10 cellular contexts compared by ENCODE assay signal in the genomic region with DNA sequence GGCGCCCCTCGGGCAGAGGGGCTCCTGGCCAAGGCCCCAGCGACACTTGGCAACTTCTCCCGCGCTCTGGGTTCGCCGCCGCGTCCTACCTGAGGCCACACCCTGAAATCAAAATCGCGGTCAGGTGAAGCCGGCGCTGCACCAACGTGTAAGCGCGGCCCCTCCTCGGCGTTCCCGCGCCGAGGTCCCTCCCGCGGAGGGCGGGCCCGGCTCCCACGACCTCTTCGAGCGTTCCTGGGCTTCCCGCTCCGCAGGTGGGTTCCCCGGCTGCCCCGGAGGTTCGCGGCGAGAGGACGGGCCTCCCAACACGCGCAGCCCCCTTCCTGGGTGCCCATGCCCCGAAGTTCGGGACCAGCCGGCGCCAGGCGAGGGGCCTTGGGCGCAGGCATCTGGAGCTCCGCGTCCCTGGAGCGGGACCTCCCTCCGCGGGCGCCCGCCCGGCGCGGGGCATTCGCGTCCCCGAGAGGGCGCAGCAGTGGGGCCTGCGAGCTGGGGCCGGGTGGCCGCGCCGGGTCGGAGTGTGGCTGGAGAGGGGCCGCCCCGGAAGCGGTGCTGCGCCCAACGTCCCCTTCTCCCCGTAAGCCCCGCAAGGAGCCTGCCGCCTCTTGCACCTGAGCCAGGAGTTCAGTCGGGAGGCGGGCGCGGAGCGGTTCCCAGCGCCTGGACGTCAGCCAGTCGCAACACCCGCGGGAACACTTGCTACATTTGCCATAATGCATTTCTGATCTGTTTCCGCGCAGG. TPM values are rescaled to one million over a fixed set of nuclear protein-coding genes. Genes with fewer than 3 reads are reported as not detected.
A peak's percentile ranks its signal among the peaks of the same experiment; 100 is the strongest.
DNase-seq lines count a peak whose midpoint lies in the region; FAIRE-seq and TF ChIP-seq lines count a peak whose summit lies in the region.
"Had no signal": no experiment of that assay in that cellular context is flagged by ENCODE, and none has a peak within 500 bp of the region (broad histone marks: within the 10 kb centered on the region; RNA-seq: fewer than 3 reads in every experiment).

No MANE protein-coding gene starts in this region.

- H3K36me3 ChIP-seq in mesodermal cell (ENCODE audit: control insufficient read depth, insufficient read depth, low read length): no peaks in the 10 kb centered on the region

- 6 to 8% methylated on average over 48 to 71 of the region's 84 CpGs for WGBS in mesodermal cell (ENCODE audit: insufficient coverage in 2 of 2), 2 experiments

- peaks cover 7% of the 10 kb centered on the region for H3K4me1 Mint-ChIP-seq in dendritic cell treated with granulocyte-macrophage colony-stimulating factor and Interleukin-4, amounts not matched to agents 40 ng/mL and 50 ng/mL, for 4 days (ENCODE audit: low read depth)

- no peak for TF ChIP-seq POLR2A in H54 (IDR thresholded peaks at IDR 0.05; ENCODE audit: low read depth, low read length)

- H3K4me1 ChIP-seq in mesodermal cell (ENCODE audit: control insufficient read depth, insufficient read depth, low read length, poor library complexity, severe bottlenecking): peaks cover 44% of the 10 kb centered on the region

- no peaks in the 10 kb centered on the region for H3K36me3 Mint-ChIP-seq in dendritic cell treated with granulocyte-macrophage colony-stimulating factor and Interleukin-4, amounts not matched to agents 40 ng/mL and 50 ng/mL, for 4 days (ENCODE audit: low read depth)

- peaks cover 60% of the 10 kb centered on the region for H3K27me3 Mint-ChIP-seq in dendritic cell treated with granulocyte-macrophage colony-stimulating factor and Interleukin-4, amounts not matched to agents 40 ng/mL and 50 ng/mL, for 4 days

- H3K9me3 ChIP-seq in mesodermal cell (ENCODE audit: control insufficient read depth, low read length): no peaks in the 10 kb centered on the region

- peak overlapping the region; percentile 29 for H3K4me3 ChIP-seq in mesodermal cell (ENCODE audit: extremely low read depth, insufficient read depth, low read length, poor library complexity, severe bottlenecking)

- H3K27ac Mint-ChIP-seq in dendritic cell treated with granulocyte-macrophage colony-stimulating factor and Interleukin-4, amounts not matched to agents 40 ng/mL and 50 ng/mL, for 4 days: no peak overlapping the region

- H3K27ac ChIP-seq in mesodermal cell (ENCODE audit: low read depth, low read length, severe bottlenecking): no peak overlapping the region

- no peaks in the 10 kb centered on the region for H3K9me3 Mint-ChIP-seq in dendritic cell treated with granulocyte-macrophage colony-stimulating factor and Interleukin-4, amounts not matched to agents 40 ng/mL and 50 ng/mL, for 4 days

- FAIRE-seq in H54 (lab: Jason Lieb, UNC): no peak
- FAIRE-seq: A204.1 had no signal

- DNase-seq in DMS 273 (lab: John Stamatoyannopoulos, UW; ENCODE audit: unreplicated experiment): peak; percentile 64
- no peak for DNase-seq in DMS 273 treated with DMSO at 0.1 percent for 48 hours (lab: John Stamatoyannopoulos, UW)
- peak; percentile 33 for DNase-seq in NCI-H774 (lab: John Stamatoyannopoulos, UW)
- DNase-seq in ureter (ENCODE audit: low spot score): peak; percentile 64
- no peak for DNase-seq in H54 (ENCODE audit: insufficient read length, low spot score)
- no peak for DNase-seq in NCI-H1694 treated with DMSO at 0.1 percent for 48 hours (lab: John Stamatoyannopoulos, UW)

- peak overlapping the region; percentile 57 for H3K4me3 Mint-ChIP-seq in dendritic cell treated with granulocyte-macrophage colony-stimulating factor and Interleukin-4, amounts not matched to agents 40 ng/mL and 50 ng/mL, for 4 days

- intact Hi-C loops in dendritic cell treated with granulocyte-macrophage colony-stimulating factor and Interleukin-4, amounts not matched to agents 40 ng/mL and 50 ng/mL, for 4 days (cut with micrococcal nuclease): loop anchor here (1.0 kb wide), 1 partner anchor 35 kb away; no protein-coding TSS in a partner anchor

RNA-seq across cellular contexts. Expression of gene PAK6, which starts 13.7 kb away (rescaled TPM):
- 0.88 TPM for polyA plus RNA-seq in mesodermal cell (2013, experiment 1 of 2)
- 0.46 TPM for polyA plus RNA-seq in mesodermal cell (2013, experiment 2 of 2)
- 29.5 TPM for total RNA-seq in ureter

RNA-seq across cellular contexts. Expression of gene ANKRD63, which starts 30.3 kb away (rescaled TPM):
- 1.1 TPM for polyA plus RNA-seq in mesodermal cell (2013, experiment 1 of 2)
- polyA plus RNA-seq in mesodermal cell (2013, experiment 2 of 2): 0.30 TPM
- not detected for total RNA-seq in ureter
- total RNA-seq: T-helper 1 cell treated with Interleukin-12 subunit alpha and Interleukin-12 subunit beta and Interleukin-4 antibody, amounts not matched to agents 30 ng/mL and 1 ng/mL, for 36 hours had no signal

RNA-seq across cellular contexts. Expression of gene PLCB2, which starts 55.1 kb away (rescaled TPM):
- polyA plus RNA-seq in mesodermal cell (2013, experiment 1 of 2): 32.5 TPM
- polyA plus RNA-seq in mesodermal cell (2013, experiment 2 of 2): 19.1 TPM
- 26.9 TPM for total RNA-seq in ureter

Comparison
In these comparisons a context has a peak if more than half of its experiments do, and no peak if none do; other contexts are left out.
1. DNase-seq: peak in DMS 273 (single experiment), NCI-H774 (single experiment) and ureter (single experiment); none in DMS 273 treated with DMSO at 0.1 percent for 48 hours (single experiment), H54 (single experiment) and NCI-H1694 treated with DMSO at 0.1 percent for 48 hours (single experiment).